14 cellular contexts compared by ENCODE assay signal in the genomic region with DNA sequence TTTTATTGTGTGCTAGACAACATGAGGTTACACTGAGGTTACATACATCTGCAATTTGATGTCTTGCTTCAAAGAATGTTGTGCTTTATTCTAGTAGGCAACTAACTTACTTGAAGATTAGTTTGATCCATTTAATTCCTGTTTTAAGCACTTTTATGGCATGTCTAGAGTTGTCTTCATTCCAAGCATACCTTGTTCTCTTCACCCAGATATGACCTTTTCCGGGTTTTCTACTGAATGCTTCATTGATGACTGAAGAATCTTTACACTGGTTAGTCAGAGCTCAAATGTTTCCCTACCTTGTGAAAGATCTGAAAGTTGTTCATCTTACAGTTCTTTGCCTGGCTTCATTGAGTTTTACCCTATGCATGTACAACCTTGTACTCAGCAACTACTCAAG.
A peak's percentile ranks its signal among the peaks of the same experiment; 100 is the strongest.
DNase-seq lines count a peak whose midpoint lies in the region; ATAC-seq and TF ChIP-seq lines count a peak whose summit lies in the region.
"Had no signal": no experiment of that assay in that cellular context is flagged by ENCODE, and none has a peak within 500 bp of the region (broad histone marks: within the 10 kb centered on the region; RNA-seq: fewer than 3 reads in every experiment).

No MANE protein-coding gene starts in this region.

- no peak for ATAC-seq in GM21723 (IDR thresholded peaks at IDR 0.05; ENCODE audit: unreplicated experiment)
- ATAC-seq in sciatic nerve, result no peak

- TF ChIP-seq CTCF in brain microvascular endothelial cell (IDR thresholded peaks at IDR 0.05; ENCODE audit: low read depth, low read length, missing control alignments) (no peak), kidney epithelial cell (IDR thresholded peaks at IDR 0.05; ENCODE audit: insufficient read depth, low read length, poor library complexity, severe bottlenecking) (no peak), adrenal gland (IDR thresholded peaks at IDR 0.05) (no peak)

- no peak for TF ChIP-seq POLR2A in adrenal gland (IDR thresholded peaks at IDR 0.05)

- H3K4me1 ChIP-seq in adrenal gland (replicated peaks in 1 of 2), result no peaks in the 10 kb centered on the region
- H3K4me1 ChIP-seq: testis had no signal

- H3K27ac ChIP-seq in brain microvascular endothelial cell (peak overlapping the region; percentile 57), adrenal gland (no peak overlapping the region)
- H3K27ac ChIP-seq: dorsolateral prefrontal cortex, testis had no signal

- 78 to 86% (median 84%) methylated on average over 1 of the region's 1 CpG for WGBS in adrenal gland, 4 donors

- in situ Hi-C loops in brain microvascular endothelial cell (cut with HindIII; ENCODE audit: low pct_ligation_motif_present, low sequenced_read_pairs), result no loop called here

- intact Hi-C loops in adrenal gland (cut with DNase I), result no loop called here
- intact Hi-C loops in sciatic nerve (cut with DNase I), result no loop called here

- H3K36me3 ChIP-seq in brain microvascular endothelial cell (replicated peaks) (no peaks in the 10 kb centered on the region), kidney epithelial cell (ENCODE audit: control insufficient read depth, insufficient read depth, low read length) (no peaks in the 10 kb centered on the region), adrenal gland (replicated peaks in 1 of 2) (no peaks in the 10 kb centered on the region)

- H3K9me3 ChIP-seq in adrenal gland (replicated peaks in 1 of 3), result no peaks in the 10 kb centered on the region
- H3K9me3 ChIP-seq: testis had no signal

- H3K4me3 ChIP-seq in brain microvascular endothelial cell (ENCODE audit: low read depth, low read length), result no peak overlapping the region
- H3K4me3 ChIP-seq in kidney epithelial cell (ENCODE audit: low read depth, low read length), result no peak overlapping the region
- H3K4me3 ChIP-seq in adrenal gland, result no peak overlapping the region
- H3K4me3 ChIP-seq: dorsolateral prefrontal cortex, testis had no signal

- H3K27me3 ChIP-seq in brain microvascular endothelial cell (replicated peaks), result no peaks in the 10 kb centered on the region
- no peaks in the 10 kb centered on the region for H3K27me3 ChIP-seq in kidney epithelial cell (ENCODE audit: control insufficient read depth, insufficient read depth, low read length)
- no peaks in the 10 kb centered on the region for H3K27me3 ChIP-seq in adrenal gland
- H3K27me3 ChIP-seq: dorsolateral prefrontal cortex, testis had no signal

- DNase-seq in AG08395 (ENCODE audit: low spot score), result peak; percentile 79
- DNase-seq in HS-5 (ENCODE audit: low read depth), result peak; percentile 75
- peak; percentile 73 for DNase-seq in brain microvascular endothelial cell
- DNase-seq in kidney epithelial cell (ENCODE audit: low read depth), result peak; percentile 77
- DNase-seq in adrenal gland, result no peak
- no peak for DNase-seq in NCI-H1930 (lab: John Stamatoyannopoulos, UW)
- DNase-seq in sciatic nerve (ENCODE audit: low spot score), result no peak
- DNase-seq: activated CD4-positive, alpha-beta T cell treated with anti-CD3 and anti-CD28 coated beads, Interleukin-2, amount 10 ng/mL, durations not matched to agents 24 days and 14 days; activated gamma-delta T cell; CD4-positive, CD25-positive, alpha-beta regulatory T cell; dorsolateral prefrontal cortex; MV-4-11; testis had no signal

Comparison
In these comparisons a context has a peak if more than half of its experiments do, and no peak if none do; other contexts are left out.
1. DNase-seq: peak in AG08395 (single experiment), HS-5 (single experiment), brain microvascular endothelial cell (single experiment) and kidney epithelial cell (single experiment); none in adrenal gland (0 of 7), NCI-H1930 (0 of 2) and sciatic nerve (single experiment).